In the genomic region with DNA sequence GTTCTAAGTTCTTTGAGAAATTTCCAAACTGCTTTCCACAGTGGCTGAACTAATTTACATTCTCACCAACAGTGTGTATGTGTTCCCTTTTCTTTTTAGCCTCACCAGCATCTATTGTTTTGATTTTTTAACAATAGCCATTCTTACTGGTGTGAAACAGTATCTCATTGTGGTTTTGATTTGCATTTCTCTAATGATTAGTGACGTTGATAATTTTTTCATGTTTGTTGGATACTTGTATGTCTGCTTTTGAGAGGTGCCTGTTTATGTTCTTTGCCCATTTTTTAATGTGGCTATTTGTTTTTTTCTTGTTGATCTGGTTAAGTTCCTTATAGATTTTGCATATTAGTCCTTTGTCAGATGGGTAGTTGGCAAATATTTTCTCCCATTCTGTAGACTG, we compare ENCODE assay signal across 16 cellular contexts.
DNase-seq lines count a peak whose midpoint lies in the region; ATAC-seq and FAIRE-seq lines count a peak whose summit lies in the region.
"Had no signal": no experiment of that assay in that cellular context is flagged by ENCODE, and none has a peak within 500 bp of the region (broad histone marks: within the 10 kb centered on the region; RNA-seq: fewer than 3 reads in every experiment).

No MANE protein-coding gene starts in this region.

- H3K27ac ChIP-seq in angular gyrus (ENCODE audit: low read depth, low read length) (peak overlapping the region; percentile 86), temporal lobe (ENCODE audit: low read depth, low read length) (peak overlapping the region; percentile 94)
- H3K27ac ChIP-seq: BLaER1 treated with 17β-estradiol and CSF1 and Interleukin-3, amounts not matched to agents 10 nM and 100 nM; GM23248 had no signal

- no peak for ATAC-seq in HG03095 (IDR thresholded peaks at IDR 0.05; ENCODE audit: unreplicated experiment)
- ATAC-seq: HCT116 had no signal

- DNase-seq in frontal cortex (ENCODE audit: low spot score in 2 of 2) = no peak
- peak; percentile 80 for DNase-seq in midbrain (lab: John Stamatoyannopoulos, UW)
- DNase-seq in NCI-H2107 (lab: John Stamatoyannopoulos, UW) = no peak
- no peak for DNase-seq in SW480 (ENCODE audit: low spot score)
- DNase-seq: 8988T; AML-193; CD4-positive, CD25-positive, alpha-beta regulatory T cell; DMS 273 treated with DMSO at 0.1 percent for 48 hours; GM23248 had no signal

- peak; percentile 96 for FAIRE-seq in frontal cortex (lab: Jason Lieb, UNC)
- FAIRE-seq: GM18507, H54 had no signal
